ENCODE assay signal across 9 cellular contexts in the genomic region with DNA sequence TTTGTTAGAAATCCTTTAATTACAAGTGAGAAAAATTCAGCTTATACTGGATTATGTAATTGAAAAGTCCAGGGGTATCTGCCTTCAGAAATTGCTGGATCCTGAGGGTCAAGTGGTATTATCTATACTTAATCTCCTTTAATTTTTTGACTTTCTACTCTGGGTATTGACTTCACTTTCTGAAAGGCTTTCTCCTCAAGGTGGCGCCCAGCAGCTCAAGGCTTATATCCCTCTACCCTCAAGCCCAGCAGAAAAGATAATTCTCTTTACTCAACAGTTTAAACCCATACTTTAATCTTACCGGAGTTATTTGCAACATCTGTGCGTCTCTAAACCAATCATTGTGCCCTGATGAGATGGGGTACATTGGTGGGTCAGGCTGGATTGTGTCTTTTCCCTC.
A peak's percentile ranks its signal among the peaks of the same experiment; 100 is the strongest.
DNase-seq lines count a peak whose midpoint lies in the region; ATAC-seq, FAIRE-seq and TF ChIP-seq lines count a peak whose summit lies in the region.
"Had no signal": no experiment of that assay in that cellular context is flagged by ENCODE, and none has a peak within 500 bp of the region (broad histone marks: within the 10 kb centered on the region; RNA-seq: fewer than 3 reads in every experiment).

No MANE protein-coding gene starts in this region.

- TF ChIP-seq CTCF in HFF-Myc (IDR thresholded peaks at IDR 0.05; ENCODE audit: low read depth, low read length, missing control alignments) (peak; percentile 62), WERI-Rb-1 (IDR thresholded peaks at IDR 0.05; ENCODE audit: low read depth, low read length) (peak; percentile 64)

- no peaks in the 10 kb centered on the region for H3K27me3 ChIP-seq in WERI-Rb-1 (ENCODE audit: insufficient read depth, low read depth, severe bottlenecking)

- no peak overlapping the region for H3K27ac ChIP-seq in WERI-Rb-1

- no peak for FAIRE-seq in HTR-8/SVneo (lab: Jason Lieb, UNC)

- H3K4me3 ChIP-seq in HFF-Myc (replicated peaks; ENCODE audit: low read depth, low read length): no peak overlapping the region
- H3K4me3 ChIP-seq in WERI-Rb-1 (ENCODE audit: low read depth, low read length): no peak overlapping the region

- no peaks in the 10 kb centered on the region for H3K9me3 ChIP-seq in WERI-Rb-1 (ENCODE audit: severe bottlenecking)

- no peak for ATAC-seq in GM19452 (IDR thresholded peaks at IDR 0.05; ENCODE audit: unreplicated experiment)

- DNase-seq in EL (peak; percentile 35), HFF-Myc (ENCODE audit: extremely low read depth, low read depth) (no peak), WERI-Rb-1 (peak; percentile 79), left kidney (ENCODE audit: low read depth, low spot score) (peak; percentile 56), HTR-8/SVneo (ENCODE audit: insufficient read length, low spot score) (no peak), NCI-H187 (lab: John Stamatoyannopoulos, UW) (no peak)
- DNase-seq in activated T-cell treated with anti-CD3 and anti-CD28 coated beads, Interleukin-2, amount 50 U/mL, for 48 hours: no peak
- DNase-seq: activated CD4-positive, alpha-beta T cell treated with anti-CD3 and anti-CD28 coated beads for 4 hours had no signal

- no peaks in the 10 kb centered on the region for H3K36me3 ChIP-seq in WERI-Rb-1

Comparison
In these comparisons a context has a peak if more than half of its experiments do, and no peak if none do; other contexts are left out.
1. DNase-seq: peak in EL (single experiment), WERI-Rb-1 (single experiment) and left kidney (single experiment); none in HFF-Myc (single experiment), HTR-8/SVneo (single experiment), NCI-H187 (0 of 2) and activated T-cell treated with anti-CD3 and anti-CD28 coated beads, Interleukin-2, amount 50 U/mL, for 48 hours (0 of 2).